8 cellular contexts compared by ENCODE assay signal in the genomic region with DNA sequence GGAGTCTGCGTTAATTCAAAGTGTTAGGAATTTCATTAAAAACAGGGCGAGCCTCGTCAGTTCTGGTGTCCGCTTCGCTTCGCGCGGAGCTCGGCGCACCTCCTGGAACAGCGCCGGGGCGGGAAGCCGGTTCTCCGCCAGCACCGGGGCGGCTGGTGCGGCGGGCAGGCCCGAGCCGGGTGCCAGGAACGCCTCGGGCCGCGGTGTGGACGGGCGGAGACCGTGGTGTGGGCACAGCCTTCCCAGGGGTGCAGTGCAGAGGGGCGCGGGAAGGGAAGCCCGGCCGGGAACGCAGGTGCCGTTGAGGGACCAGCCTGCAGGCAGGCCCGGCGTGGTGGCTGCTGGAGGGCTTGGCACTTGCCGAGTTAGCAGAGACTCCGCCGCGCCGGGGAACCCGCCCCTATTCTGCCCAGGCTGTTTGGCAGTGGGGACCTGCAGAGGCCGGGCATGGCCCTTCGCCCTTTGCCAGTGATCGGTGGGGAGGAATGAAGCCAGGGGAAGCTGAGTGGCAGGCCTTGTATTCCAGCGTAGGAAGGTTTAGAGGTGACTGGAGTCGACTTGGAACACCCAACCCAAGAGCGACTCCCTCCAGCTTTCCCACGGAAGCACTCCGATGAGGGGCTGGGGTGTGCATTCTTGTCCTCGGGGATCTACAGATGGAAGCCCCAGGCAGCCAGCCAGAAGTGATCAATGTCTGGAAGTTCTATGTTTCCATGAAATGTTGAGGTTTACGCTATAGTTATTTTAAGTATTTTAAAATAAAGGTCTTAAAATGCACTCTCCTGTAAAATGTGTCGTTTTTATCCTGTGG. TPM values are rescaled to one million over a fixed set of nuclear protein-coding genes. Genes with fewer than 3 reads are reported as not detected.
DNase-seq lines count a peak whose midpoint lies in the region; ATAC-seq, FAIRE-seq and TF ChIP-seq lines count a peak whose summit lies in the region.

No MANE protein-coding gene starts in this region.

- H3K36me3 ChIP-seq in A673 (ENCODE audit: insufficient read depth, low read length, poor library complexity, severe bottlenecking) (no peaks in the 10 kb centered on the region), GM12878 (ENCODE audit: control insufficient read depth in 2 of 2, insufficient read depth in 2 of 2, low read length in 1 of 2) (no peaks in the 10 kb centered on the region), iPS-15b (ENCODE audit: control insufficient read depth, insufficient read depth, low read length) (no peaks in the 10 kb centered on the region), small intestine (ENCODE audit: control insufficient read depth in 2 of 2, insufficient read depth in 2 of 2, low read length in 2 of 2) (no peaks in the 10 kb centered on the region)

- DNase-seq in A673 (ENCODE audit: low spot score) (no peak), GM12878 (ENCODE audit: low read depth, low spot score) (no peak), small intestine (peak; percentile 42)

- POLR2A ChIA-PET in A673 (lab: Charles Lee; ENCODE audit: low non-redundant PET): no interaction called here
- POLR2A ChIA-PET in GM12878 (lab: Charles Lee): interaction anchor here (0.5 to 2.1 kb wide), 8 partner anchors 15 to 215 kb away, joined by 3 to 18 read pairs (median 8); no protein-coding TSS in a partner anchor

- FAIRE-seq in GM12878 (lab: Jason Lieb, UNC) (no peak), small intestine (lab: Jason Lieb, UNC) (no peak)

- peak; percentile 55; the same call in 1 of the 2 replicates for TF ChIP-seq POLR2A in GM12878 (IDR thresholded peaks at IDR 0.05; ENCODE audit: low read depth, low read length)

- H3K4me2 ChIP-seq in GM12878 (ENCODE audit: control insufficient read depth, insufficient read depth): peak overlapping the region; percentile 93

- H4K20me1 ChIP-seq in GM12878 (ENCODE audit: control insufficient read depth, insufficient read depth): peaks cover 6% of the 10 kb centered on the region; the same call in 1 of the 2 replicates

- no peaks in the 10 kb centered on the region for H3K27me3 ChIP-seq in A673 (replicated peaks; ENCODE audit: insufficient read depth, low read depth, low read length, poor library complexity)
- H3K27me3 ChIP-seq in GM12878 (replicated peaks in 1 of 2; ENCODE audit: control insufficient read depth in 2 of 2, insufficient read depth in 2 of 2, low read length in 1 of 2): no peaks in the 10 kb centered on the region
- no peaks in the 10 kb centered on the region for H3K27me3 ChIP-seq in iPS-15b (ENCODE audit: control insufficient read depth, insufficient read depth, low read length)
- no peaks in the 10 kb centered on the region for H3K27me3 ChIP-seq in small intestine (ENCODE audit: control insufficient read depth in 2 of 2, insufficient read depth in 2 of 2, low read length in 2 of 2)

- WGBS in GM12878 (ENCODE audit: insufficient coverage, insufficient replicate concordance, low lambda C conversion rate, missing lambda C conversion rate): 18% methylated on average over 53 of the region's 53 CpGs
- WGBS in small intestine, 3 donors: 6 to 11% (median 10%) methylated on average over 51 to 53 of the region's 53 CpGs

- in situ Hi-C loops in GM12878 (cut with MboI): no loop called here

- intact Hi-C loops in A673 (cut with micrococcal nuclease; ENCODE audit: unreplicated experiment) (no loop called here), GM12878 (cut with micrococcal nuclease; ENCODE audit: unreplicated experiment) (no loop called here)

- H3K9me3 ChIP-seq in A673 (ENCODE audit: low read depth, low read length, poor library complexity, severe bottlenecking) (no peaks in the 10 kb centered on the region), GM12878 (replicated peaks; ENCODE audit: control insufficient read depth, insufficient read depth, low read length) (no peaks in the 10 kb centered on the region), iPS-15b (ENCODE audit: control insufficient read depth, insufficient read depth, low read length) (no peaks in the 10 kb centered on the region), small intestine (ENCODE audit: control insufficient read depth, low read depth) (no peaks in the 10 kb centered on the region)

- peaks cover 35% of the 10 kb centered on the region for H3K79me2 ChIP-seq in GM12878 (ENCODE audit: control insufficient read depth, insufficient read depth, low read length)

- RAD21 ChIA-PET in GM12878 (lab: Charles Lee; ENCODE audit: unreplicated experiment): interaction anchor here (0.9 to 3.9 kb wide), 8 partner anchors 9 to 112 kb away, joined by 3 to 38 read pairs (median 7); no protein-coding TSS in a partner anchor

- BruUV-seq in A673 (replicated peaks; lab: Mats Ljungman, UMichigan) (no TSS peak), GM12878 (replicated peaks; lab: Mats Ljungman, UMichigan) (TSS peak; percentile 90)

- ATAC-seq in GM21619 (IDR thresholded peaks at IDR 0.05; ENCODE audit: unreplicated experiment) (peak; percentile 1), SK-N-SH treated with all-trans-retinoic acid at 6 μM for 48 hours (peak; percentile 5), GM12878 (peak; percentile 9), HG02610 (IDR thresholded peaks at IDR 0.05; ENCODE audit: unreplicated experiment) (no peak), GM21526 (IDR thresholded peaks at IDR 0.05; ENCODE audit: low FRiP score, unreplicated experiment) (no peak)

- no peak for TF ChIP-seq RAD21 in GM12878 (IDR thresholded peaks at IDR 0.05; ENCODE audit: insufficient read depth, low read depth, low read length)

- peak overlapping the region; percentile 96 for H3K27ac ChIP-seq in A673 (ENCODE audit: low read depth, low read length, poor library complexity, severe bottlenecking)
- peak overlapping the region; percentile 73 for H3K27ac ChIP-seq in GM12878 (ENCODE audit: control insufficient read depth, insufficient read depth)
- H3K27ac ChIP-seq in small intestine (ENCODE audit: low read depth in 1 of 2, low read length in 1 of 2): peak overlapping the region; percentile 28 to 93

- CTCF ChIA-PET in A673 (lab: Charles Lee) (interaction anchor here (0.6 kb wide), 1 partner anchor 137 kb away, joined by 3 read pairs; no protein-coding TSS in a partner anchor), GM12878 (lab: Yijun Ruan, JAX) (interaction anchor here (1.3 to 1.8 kb wide), 4 partner anchors 12 to 112 kb away, joined by 3 to 6 read pairs (median 4); no protein-coding TSS in a partner anchor)

- no peak for TF ChIP-seq EP300 in GM12878 (IDR thresholded peaks at IDR 0.05; ENCODE audit: borderline replicate concordance in 1 of 2, control insufficient read depth in 1 of 2, low read depth in 2 of 2, low read length in 2 of 2)

- H3K4me1 ChIP-seq in A673 (ENCODE audit: insufficient read depth, low read length, poor library complexity, severe bottlenecking) (peaks cover 9% of the 10 kb centered on the region), GM12878 (ENCODE audit: control insufficient read depth, insufficient read depth, low read length) (peaks cover 3% of the 10 kb centered on the region), iPS-15b (ENCODE audit: control insufficient read depth, insufficient read depth, low read length) (no peaks in the 10 kb centered on the region), small intestine (ENCODE audit: control insufficient read depth in 2 of 2, insufficient read depth in 1 of 2, low read depth in 1 of 2, low read length in 1 of 2) (peaks cover 0 to 9% of the 10 kb centered on the region in 2 donors)

- peak overlapping the region; percentile 94 for H3K4me3 ChIP-seq in A673 (ENCODE audit: low read depth, low read length, poor library complexity, severe bottlenecking)
- H3K4me3 ChIP-seq in GM12878: peak overlapping the region; percentile 52; the same call in 1 of the 2 replicates
- H3K4me3 ChIP-seq in iPS-15b (ENCODE audit: low read depth, low read length): peak overlapping the region; percentile 34
- peak overlapping the region in 1 of 2 donors; percentile 54 for H3K4me3 ChIP-seq in small intestine (ENCODE audit: low read depth in 1 of 2, low read length in 2 of 2)

- H2AFZ ChIP-seq in GM12878 (ENCODE audit: control insufficient read depth, low read depth, low read length): peak overlapping the region; percentile 95

- no peak for TF ChIP-seq CTCF in A673 (conservative IDR thresholded peaks at IDR 0.05; ENCODE audit: low read depth, low read length)
- no peak for TF ChIP-seq CTCF in GM12878 (IDR thresholded peaks at IDR 0.05 in 2 of 3, conservative IDR thresholded peaks at IDR 0.05 in 1 of 3; ENCODE audit: control insufficient read depth in 2 of 3, extremely low read depth in 1 of 3, insufficient read depth in 1 of 3, low read depth in 3 of 3, low read length in 3 of 3)

- H3K9ac ChIP-seq in GM12878 (ENCODE audit: control insufficient read depth, insufficient read depth, low read length): peak overlapping the region; percentile 55
- H3K9ac ChIP-seq in iPS-15b (ENCODE audit: low read depth, low read length): peak overlapping the region; percentile 2

- SMC1A ChIA-PET in GM12878 (lab: Charles Lee; ENCODE audit: uncharacterized antibody, unreplicated experiment): interaction anchor here (1.1 to 2.0 kb wide), 4 partner anchors 18 to 110 kb away, joined by 3 to 7 read pairs (median 6); no protein-coding TSS in a partner anchor

TF ChIP-seq in SK-N-SH treated with all-trans-retinoic acid at 6 μM for 48 hours, 23 proteins besides CTCF, POLR2A, EP300 and RAD21:
- TF ChIP-seq TOX (CRISPR knock-in tag; IDR thresholded peaks at IDR 0.05; ENCODE audit: borderline replicate concordance) (no peak), ZFP3 (CRISPR knock-in tag; IDR thresholded peaks at IDR 0.05) (peak; percentile 55; the same call in 1 of the 2 replicates)

TF ChIP-seq in GM12878, 131 proteins besides CTCF, POLR2A, EP300 and RAD21 (continues in another document):
- TF ChIP-seq SMARCA5 (IDR thresholded peaks at IDR 0.05): peak; percentile 62; the same call in 1 of the 2 replicates

RNA-seq across cellular contexts. Expression of a gene that starts 0.9 kb away (rescaled TPM):
- total RNA-seq in A673 (2021) (127 and 136 TPM in 2 replicates), GM12878 (2014; rRNA removed) (20.3 and 28.7 TPM in 2 replicates), GM12878 (2014; rRNA removed; fragmentation: Illumina TruSeq; extraction: Trizol) (36.1 and 37.3 TPM in 2 replicates), GM12878 (2021) (33.4 and 38.7 TPM in 2 replicates)
- total RNA-seq in GM12878 (2013; cell fraction: nucleolus; rRNA removed): 44.0 and 53.8 TPM in 2 replicates
- polyA plus RNA-seq in GM12878 (2011; ENCODE audit: low read depth): 17.9 TPM
- polyA plus RNA-seq in GM12878 (2011; rRNA removed) (67.8 and 115 TPM in 2 replicates), GM12878 (2014; fragmentation: Illumina TruSeq; extraction: Trizol) (35.9 and 55.9 TPM in 2 replicates), GM12878 (2014; fragmentation: Nextera tagmentation; extraction: Ambion mirVana) (1 to 10 TPM; 6.2 to 10.0 TPM), GM12878 (2014; rRNA removed) (28.3 and 38.7 TPM in 2 replicates), GM12878 (2016; fragmentation: Nextera tagmentation; extraction: Ambion mirVana) (10 to 100 TPM; 60.1 to 63.4 TPM), small intestine (10 to 100 TPM; 54.4 to 84.6 (median 69.6) TPM)
- polyA plus RNA-seq in GM12878 (2011; cell fraction: cytosol; rRNA removed): 17.4 and 19.8 TPM in 2 replicates
- polyA plus RNA-seq in GM12878 (2011; cell fraction: nucleus; rRNA removed): 24.3 and 30.4 TPM in 2 replicates
- polyA plus RNA-seq in GM12878 (2012): 30.9 and 31.4 TPM in 2 replicates
- 12.3 and 19.7 TPM in 2 replicates for polyA minus RNA-seq in GM12878 (2011; rRNA and poly(A)+ RNA removed)
- 13.5 and 17.6 TPM in 2 replicates for polyA minus RNA-seq in GM12878 (2011; cell fraction: cytosol; rRNA and poly(A)+ RNA removed)
- 11.1 and 17.7 TPM in 2 replicates for polyA minus RNA-seq in GM12878 (2011; cell fraction: nucleus; rRNA and poly(A)+ RNA removed)

Comparison
In these comparisons a context has a peak if more than half of its experiments do, and no peak if none do; other contexts are left out.
1. ATAC-seq: peak in GM21619 (single experiment), SK-N-SH treated with all-trans-retinoic acid at 6 μM for 48 hours (single experiment) and GM12878 (single experiment); none in HG02610 (single experiment) and GM21526 (single experiment).
2. Peak in every context shown above with its lines, with median percentiles within 50 percentile points of each other: H3K27ac ChIP-seq.